Comparison of ENCODE assay signal across 18 cellular contexts in the genomic region with DNA sequence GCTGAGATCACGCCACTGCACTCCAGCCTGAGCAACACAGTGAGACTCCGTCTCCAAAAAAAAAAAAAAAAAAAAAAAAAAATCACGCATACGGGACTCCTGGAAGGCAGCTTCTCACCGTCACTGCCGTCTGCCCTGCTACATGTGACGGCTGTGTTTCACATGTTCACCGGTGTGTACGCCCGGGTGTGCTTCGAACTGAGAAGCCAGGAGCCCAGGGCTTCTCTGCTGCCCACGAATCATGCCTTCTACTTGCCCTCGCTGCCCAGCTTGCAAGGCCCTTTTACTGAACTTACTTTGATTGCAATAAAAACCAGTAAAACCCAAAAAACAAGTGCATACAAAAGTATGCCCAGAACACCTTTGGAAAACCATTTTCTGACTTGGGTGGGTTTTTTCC. TPM values are rescaled to one million over a fixed set of nuclear protein-coding genes. Genes with fewer than 3 reads are reported as not detected.
DNase-seq lines count a peak whose midpoint lies in the region; TF ChIP-seq lines count a peak whose summit lies in the region.
"Had no signal": no experiment of that assay in that cellular context is flagged by ENCODE, and none has a peak within 500 bp of the region (broad histone marks: within the 10 kb centered on the region; RNA-seq: fewer than 3 reads in every experiment).

No MANE protein-coding gene starts in this region.

- WGBS in sigmoid colon, 2 donors: 43 to 80% methylated on average over 13 of the region's 13 CpGs

- no peak for TF ChIP-seq CTCF in dorsolateral prefrontal cortex (IDR thresholded peaks at IDR 0.05 in 54 of 56, conservative IDR thresholded peaks at IDR 0.05 in 2 of 56; ENCODE audit: low read depth in 1 of 56, partially characterized antibody in 56 of 56)
- TF ChIP-seq CTCF in sigmoid colon (IDR thresholded peaks at IDR 0.05): no peak

- H3K4me1 ChIP-seq in sigmoid colon: peaks cover 0 to 32% (median 26%) of the 10 kb centered on the region in 4 donors
- H3K4me1 ChIP-seq: SJCRH30 had no signal

- intact Hi-C loops in dorsolateral prefrontal cortex (cut with DNase I) (no loop called here), sigmoid colon (cut with DNase I) (loop anchor here (10.0 kb wide), 1 partner anchor 112 kb away; a partner anchor contains a TSS)

- TF ChIP-seq EP300 in sigmoid colon (IDR thresholded peaks at IDR 0.05): no peak

- H3K36me3 ChIP-seq in sigmoid colon: no peaks in the 10 kb centered on the region
- H3K36me3 ChIP-seq: SJCRH30 had no signal

- peak; percentile 1 for DNase-seq in activated CD4-positive, alpha-beta T cell treated with anti-CD3 and anti-CD28 coated beads for 48 hours
- DNase-seq in activated CD4-positive, alpha-beta T cell treated with anti-CD3 and anti-CD28 coated beads, Interleukin-2, amount 10 ng/mL, durations not matched to agents 7 days and 5 days: no peak
- DNase-seq in DMS79 (lab: John Stamatoyannopoulos, UW): peak; percentile 19
- peak in 8 of 10 donors; percentile 2 to 41 (median 15) for DNase-seq in dorsolateral prefrontal cortex
- peak; percentile 52 for DNase-seq in sigmoid colon
- no peak for DNase-seq in C1 segment of cervical spinal cord (lab: John Stamatoyannopoulos, UW)
- DNase-seq in midbrain (lab: John Stamatoyannopoulos, UW): no peak
- no peak for DNase-seq in NCI-H2171 treated with DMSO at 0.1 percent for 48 hours (lab: John Stamatoyannopoulos, UW)
- DNase-seq: foreskin fibroblast, GF-D8, KBM-7, left ventricle myocardium superior, NCI-H1092, SJCRH30 had no signal

- no peak for TF ChIP-seq POLR2A in sigmoid colon (IDR thresholded peaks at IDR 0.05)

- no peaks in the 10 kb centered on the region for H3K9me3 Mint-ChIP-seq in activated CD4-positive, alpha-beta T cell treated with anti-CD3 and anti-CD28 coated beads, Interleukin-2, amount 10 ng/mL, durations not matched to agents 7 days and 5 days
- H3K9me3 Mint-ChIP-seq: GM23338 had no signal

- H3K4me3 ChIP-seq in dorsolateral prefrontal cortex (no peak overlapping the region), sigmoid colon (no peak overlapping the region)
- H3K4me3 ChIP-seq: GM23338, SJCRH30 had no signal

- H3K27ac ChIP-seq in dorsolateral prefrontal cortex: no peak overlapping the region
- no peak overlapping the region for H3K27ac ChIP-seq in sigmoid colon
- H3K27ac ChIP-seq: SJCRH30 had no signal

- H3K9me3 ChIP-seq in sigmoid colon: no peaks in the 10 kb centered on the region
- H3K9me3 ChIP-seq: SJCRH30 had no signal

- peaks cover 0 to 34% (median 10%) of the 10 kb centered on the region in 45 donors for H3K27me3 ChIP-seq in dorsolateral prefrontal cortex
- H3K27me3 ChIP-seq in sigmoid colon: no peaks in the 10 kb centered on the region
- H3K27me3 ChIP-seq: SJCRH30 had no signal

- CTCF ChIA-PET in activated CD4-positive, alpha-beta T cell treated with anti-CD3 and anti-CD28 coated beads, Interleukin-2, amount 10 ng/mL, durations not matched to agents 7 days and 5 days (lab: Charles Lee): no interaction called here

- POLR2A ChIA-PET in activated CD4-positive, alpha-beta T cell treated with anti-CD3 and anti-CD28 coated beads, Interleukin-2, amount 10 ng/mL, durations not matched to agents 7 days and 5 days (lab: Charles Lee): no interaction called here

- no peaks in the 10 kb centered on the region for H3K36me3 Mint-ChIP-seq in activated CD4-positive, alpha-beta T cell treated with anti-CD3 and anti-CD28 coated beads, Interleukin-2, amount 10 ng/mL, durations not matched to agents 7 days and 5 days (ENCODE audit: low read depth)

- no peak overlapping the region for H3K4me3 Mint-ChIP-seq in activated CD4-positive, alpha-beta T cell treated with anti-CD3 and anti-CD28 coated beads, Interleukin-2, amount 10 ng/mL, durations not matched to agents 7 days and 5 days

- peaks cover 24% of the 10 kb centered on the region for H3K4me1 Mint-ChIP-seq in activated CD4-positive, alpha-beta T cell treated with anti-CD3 and anti-CD28 coated beads, Interleukin-2, amount 10 ng/mL, durations not matched to agents 7 days and 5 days

- no peak overlapping the region for H3K27ac Mint-ChIP-seq in activated CD4-positive, alpha-beta T cell treated with anti-CD3 and anti-CD28 coated beads, Interleukin-2, amount 10 ng/mL, durations not matched to agents 7 days and 5 days
- H3K27ac Mint-ChIP-seq: GM23338, progenitor cell of endocrine pancreas had no signal

- H3K27me3 Mint-ChIP-seq in activated CD4-positive, alpha-beta T cell treated with anti-CD3 and anti-CD28 coated beads, Interleukin-2, amount 10 ng/mL, durations not matched to agents 7 days and 5 days: peaks cover 38% of the 10 kb centered on the region

RNA-seq across cellular contexts. Expression of a gene that starts 5.8 kb away (rescaled TPM):
- total RNA-seq in activated CD4-positive, alpha-beta T cell treated with anti-CD3 and anti-CD28 coated beads, Interleukin-2, amount 10 ng/mL, durations not matched to agents 7 days and 5 days: 1 to 10 TPM; 1.4 to 1.8 TPM
- total RNA-seq in dorsolateral prefrontal cortex: 10 to 100 TPM in 89 of 120 experiments, 1 to 10 TPM in 31; 4.1 to 25.2 (median 11.7) TPM
- 1 to 10 TPM in 3 of 4 donors, under 1 TPM in 1; 0.71 to 4.4 (median 2.0) TPM for total RNA-seq in sigmoid colon
- 1 to 10 TPM in 2 of 3 donors, under 1 TPM in 1; 0.60 to 4.0 (median 1.8) TPM for polyA plus RNA-seq in sigmoid colon
- total RNA-seq: endothelial cell of umbilical vein, myocyte, SJCRH30 had no signal

Comparison
In these comparisons a context has a peak if more than half of its experiments do, and no peak if none do; other contexts are left out.
1. DNase-seq: peak in activated CD4-positive, alpha-beta T cell treated with anti-CD3 and anti-CD28 coated beads for 48 hours (single experiment), DMS79 (single experiment), dorsolateral prefrontal cortex (8 of 10) and sigmoid colon (single experiment); none in activated CD4-positive, alpha-beta T cell treated with anti-CD3 and anti-CD28 coated beads, Interleukin-2, amount 10 ng/mL, durations not matched to agents 7 days and 5 days (single experiment), C1 segment of cervical spinal cord (0 of 14), midbrain (single experiment) and NCI-H2171 treated with DMSO at 0.1 percent for 48 hours (single experiment).